Comparison of ENCODE assay signal across 24 cellular contexts in the genomic region with DNA sequence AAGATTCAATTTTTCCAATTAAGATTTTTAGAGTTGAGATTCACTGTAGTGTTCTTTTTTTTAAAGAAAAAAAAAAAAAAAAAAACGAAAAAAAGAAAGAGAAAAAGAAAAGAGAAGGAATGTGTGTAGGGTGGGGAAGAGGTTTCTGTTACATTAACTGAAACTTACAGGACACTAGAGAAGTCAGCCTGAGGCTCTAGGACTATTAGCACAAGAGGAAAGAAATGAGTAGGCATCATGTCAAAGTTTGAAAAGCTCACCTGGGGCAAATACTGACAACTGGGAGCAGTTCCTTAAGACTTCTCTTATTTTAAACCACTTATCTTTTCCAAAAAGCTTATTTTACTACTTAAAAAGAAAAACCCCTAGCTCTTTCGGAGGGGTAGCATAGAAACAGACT.
"Had no signal": no experiment of that assay in that cellular context is flagged by ENCODE, and none has a peak within 500 bp of the region (broad histone marks: within the 10 kb centered on the region; RNA-seq: fewer than 3 reads in every experiment).

No MANE protein-coding gene starts in this region.

- H3K4me3 ChIP-seq: gastrocnemius medialis, neural progenitor cell, testis, tibial nerve, upper lobe of right lung, uterus had no signal

- H3K27me3 ChIP-seq: gastrocnemius medialis, neural progenitor cell, testis, tibial nerve, upper lobe of right lung, uterus had no signal

- H3K9ac ChIP-seq: neural progenitor cell, parathyroid adenoma had no signal

- H3K4me2 ChIP-seq: neural progenitor cell had no signal

- H3K9me3 ChIP-seq: gastrocnemius medialis, testis, tibial nerve, upper lobe of right lung, uterus had no signal

- FAIRE-seq: kidney had no signal

- H3K4me1 ChIP-seq: gastrocnemius medialis, neural progenitor cell, tibial nerve, upper lobe of right lung, uterus had no signal

- DNase-seq: cortex of kidney; effector CD4-positive, alpha-beta T cell; foreskin fibroblast; gastrocnemius medialis; head of caudate nucleus; kidney; mesenchymal stem cell; midbrain; naive thymus-derived CD4-positive, alpha-beta T cell; stimulated activated CD4-positive, alpha-beta T cell treated with anti-CD3 and anti-CD28 coated beads, Interleukin-2, amount 100 ng/mL, for 24 hours; stimulated activated CD4-positive, alpha-beta T cell treated with anti-CD3 and anti-CD28 coated beads, Interleukin-4, amount 100 ng/mL, for 24 hours; stimulated activated naive CD4-positive, alpha-beta T cell treated with Interleukin-2 at 50 U/mL for 16 hours; substantia nigra; testis; upper lobe of right lung; uterus had no signal

- H3K36me3 ChIP-seq: uterus had no signal

- ATAC-seq: esophagus mucosa; gastrocnemius medialis; left lobe of liver; naive thymus-derived CD4-positive, alpha-beta T cell; sciatic nerve; stimulated activated effector memory CD8-positive, alpha-beta T cell treated with anti-CD3 and anti-CD28 coated beads, Interleukin-12 subunit alpha, Interleukin-12 subunit beta, amount 100 ng/mL, for 72 hours; upper lobe of right lung had no signal

- H3K79me2 ChIP-seq: parathyroid adenoma had no signal

- H3K27ac ChIP-seq: epithelial cell of prostate, gastrocnemius medialis, neural progenitor cell, parathyroid adenoma, testis, tibial nerve, upper lobe of right lung had no signal

- H2AFZ ChIP-seq: neural progenitor cell, parathyroid adenoma had no signal
